In the genomic region with DNA sequence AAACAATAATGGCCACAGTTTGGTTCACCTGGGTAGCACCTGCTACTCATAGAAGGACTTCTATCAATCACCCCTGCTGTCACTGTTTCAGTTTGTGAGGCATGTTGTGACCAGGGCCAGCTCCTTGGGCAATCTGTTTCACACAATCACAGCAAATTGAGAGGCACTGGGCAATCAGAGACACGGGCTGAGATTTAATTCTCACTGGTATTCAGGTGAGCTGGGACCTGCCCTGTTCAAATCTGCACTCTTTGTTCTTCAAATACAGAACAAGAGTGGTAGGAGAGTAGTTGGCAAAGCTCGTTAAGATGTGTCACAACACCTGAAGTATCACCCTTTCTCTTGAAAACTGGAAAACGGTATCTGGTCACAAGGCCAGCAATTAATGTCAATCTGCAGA, we compare ENCODE assay signal across 23 cellular contexts.
"Had no signal": no experiment of that assay in that cellular context is flagged by ENCODE, and none has a peak within 500 bp of the region (broad histone marks: within the 10 kb centered on the region; RNA-seq: fewer than 3 reads in every experiment).

No MANE protein-coding gene starts in this region.

- H3K9me3 ChIP-seq: colonic mucosa, ovary, thoracic aorta had no signal

- H3K27me3 ChIP-seq: colonic mucosa, dorsolateral prefrontal cortex, esophagus muscularis mucosa, gastrocnemius medialis, ovary, right atrium auricular region, spleen, upper lobe of left lung had no signal

- H3K27ac ChIP-seq: colonic mucosa, dorsolateral prefrontal cortex, esophagus muscularis mucosa, gastrocnemius medialis, left ventricle myocardium inferior, ovary, psoas muscle, right atrium auricular region, spleen, thoracic aorta, upper lobe of left lung had no signal

- H3K36me3 ChIP-seq: colonic mucosa, esophagus muscularis mucosa, gastrocnemius medialis, left ventricle myocardium inferior, ovary, right atrium auricular region, spleen, thoracic aorta, upper lobe of left lung had no signal

- H3K4me1 ChIP-seq: colonic mucosa, esophagus muscularis mucosa, gastrocnemius medialis, left ventricle myocardium inferior, psoas muscle had no signal

- H3K4me3 ChIP-seq: colonic mucosa, dorsolateral prefrontal cortex, esophagus muscularis mucosa, gastrocnemius medialis, left ventricle myocardium inferior, ovary, psoas muscle, right atrium auricular region, spleen, thoracic aorta, upper lobe of left lung had no signal

- ATAC-seq: activated naive CD4-positive, alpha-beta T cell treated with anti-CD3 and anti-CD28 coated beads, Interleukin-2, amount 50 U/mL, for 72 hours; effector memory CD8-positive, alpha-beta T cell; gastrocnemius medialis; natural killer cell treated with Interleukin-12 subunit alpha and Interleukin-12 subunit beta and Interleukin-15 and Interleukin-18, amount 100 ng/mL, for 72 hours; psoas muscle; T-helper 17 cell had no signal

- FAIRE-seq: bronchial epithelial cell, endothelial cell of umbilical vein had no signal

- DNase-seq: activated CD4-positive, CD25-positive, alpha-beta regulatory T cell treated with anti-CD3 and anti-CD28 coated beads, Interleukin-2, amount 50 U/mL, for 72 hours; activated T-cell treated with anti-CD3 and anti-CD28 coated beads, Interleukin-2, amount 50 U/mL, for 1 hour; colonic mucosa; dorsolateral prefrontal cortex; effector memory CD8-positive, alpha-beta T cell; gastrocnemius medialis; hippocampal formation; kidney glomerular epithelial cell; left ventricle myocardium inferior; ovary; psoas muscle; spleen; stimulated activated CD4-positive, alpha-beta T cell treated with anti-CD3 and anti-CD28 coated beads, Interleukin-4, amount 100 ng/mL, for 1 hour; stimulated activated naive CD4-positive, alpha-beta T cell treated with Interleukin-2 at 50 U/mL for 16 hours; T-helper 17 cell had no signal
